1 cellular context compared by ENCODE assay signal in genomic region chr5:54852007-54852406, GRCh38.
TF ChIP-seq lines count a peak whose summit lies in the region.

No MANE protein-coding gene starts in this region.

TF ChIP-seq in K562, 482 proteins besides CTCF, POLR2A, EP300 and RAD21:
- 0 out of 2 replicates have a peak, but pooled peaks have one; percentile 30 for TF ChIP-seq PKNOX1 (IDR thresholded peaks at IDR 0.05)
- TF ChIP-seq, protein P1, sequence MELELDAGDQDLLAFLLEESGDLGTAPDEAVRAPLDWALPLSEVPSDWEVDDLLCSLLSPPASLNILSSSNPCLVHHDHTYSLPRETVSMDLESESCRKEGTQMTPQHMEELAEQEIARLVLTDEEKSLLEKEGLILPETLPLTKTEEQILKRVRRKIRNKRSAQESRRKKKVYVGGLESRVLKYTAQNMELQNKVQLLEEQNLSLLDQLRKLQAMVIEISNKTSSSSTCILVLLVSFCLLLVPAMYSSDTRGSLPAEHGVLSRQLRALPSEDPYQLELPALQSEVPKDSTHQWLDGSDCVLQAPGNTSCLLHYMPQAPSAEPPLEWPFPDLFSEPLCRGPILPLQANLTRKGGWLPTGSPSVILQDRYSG (tag; conservative IDR thresholded peaks at IDR 0.05; ENCODE audit: low read depth) = no peak
